Comparison of ENCODE assay signal across 8 cellular contexts in genomic region chr4:53378171-53378482, GRCh38. TPM values are rescaled to one million over a fixed set of nuclear protein-coding genes. Genes with fewer than 3 reads are reported as not detected.
DNase-seq lines count a peak whose midpoint lies in the region; ATAC-seq and TF ChIP-seq lines count a peak whose summit lies in the region.

No MANE protein-coding gene starts in this region.

- TF ChIP-seq CTCF in epithelial cell of esophagus (IDR thresholded peaks at IDR 0.05; ENCODE audit: insufficient read depth, low read depth, low read length, missing control alignments) (no peak), retinal pigment epithelial cell (conservative IDR thresholded peaks at IDR 0.05; ENCODE audit: low read depth, low read length) (no peak)

- H3K4me3 Mint-ChIP-seq in activated CD4-positive, alpha-beta T cell treated with anti-CD3 and anti-CD28 coated beads for 36 hours: peak overlapping the region; percentile 99

- intact Hi-C loops in activated CD4-positive, alpha-beta T cell treated with anti-CD3 and anti-CD28 coated beads for 36 hours (cut with DNase I, micrococcal nuclease): loop anchor here (5.0 kb wide), 3 partner anchors 181 to 1536 kb away; partner anchors contain the start of genes CHIC2 (in 1 of the 2) and DCUN1D4 (in 1 of the 2)

- POLR2A ChIA-PET in activated CD4-positive, alpha-beta T cell treated with anti-CD3 and anti-CD28 coated beads for 36 hours (lab: Charles Lee): no interaction called here

- peak overlapping the region; percentile 97 for H3K27ac Mint-ChIP-seq in activated CD4-positive, alpha-beta T cell treated with anti-CD3 and anti-CD28 coated beads for 36 hours

- DNase-seq in activated CD4-positive, alpha-beta T cell treated with anti-CD3 and anti-CD28 coated beads for 36 hours: no peak
- no peak for DNase-seq in activated CD4-positive, alpha-beta T cell treated with anti-CD3 and anti-CD28 coated beads, Interleukin-2, amount 50 U/mL, for 4 hours
- no peak for DNase-seq in MG63
- DNase-seq in epithelial cell of esophagus (ENCODE audit: low read depth): no peak
- DNase-seq in retinal pigment epithelial cell (ENCODE audit: low read depth): no peak
- no peak for DNase-seq in DMS 273 (lab: John Stamatoyannopoulos, UW; ENCODE audit: unreplicated experiment)
- no peak for DNase-seq in NCI-H446 treated with DMSO at 0.1 percent for 48 hours (lab: John Stamatoyannopoulos, UW)
- DNase-seq in NCI-H748 (lab: John Stamatoyannopoulos, UW; ENCODE audit: unreplicated experiment): no peak

- ATAC-seq in activated CD4-positive, alpha-beta T cell treated with anti-CD3 and anti-CD28 coated beads for 36 hours: no peak

- H3K27me3 Mint-ChIP-seq in activated CD4-positive, alpha-beta T cell treated with anti-CD3 and anti-CD28 coated beads for 36 hours: no peaks in the 10 kb centered on the region

- peak overlapping the region; percentile 89 for H3K4me3 ChIP-seq in MG63
- peak overlapping the region; percentile 78 for H3K4me3 ChIP-seq in epithelial cell of esophagus (ENCODE audit: low read length)
- H3K4me3 ChIP-seq in retinal pigment epithelial cell (ENCODE audit: low read length): peak overlapping the region; percentile 87

- H3K9me3 Mint-ChIP-seq in activated CD4-positive, alpha-beta T cell treated with anti-CD3 and anti-CD28 coated beads for 36 hours (ENCODE audit: low read depth): no peaks in the 10 kb centered on the region

- H3K9me3 ChIP-seq in MG63: no peaks in the 10 kb centered on the region

- H3K36me3 Mint-ChIP-seq in activated CD4-positive, alpha-beta T cell treated with anti-CD3 and anti-CD28 coated beads for 36 hours (ENCODE audit: low read depth): peaks cover 17% of the 10 kb centered on the region

- H3K27me3 ChIP-seq in MG63: no peaks in the 10 kb centered on the region

- CTCF ChIA-PET in activated CD4-positive, alpha-beta T cell treated with anti-CD3 and anti-CD28 coated beads for 36 hours (lab: Charles Lee): interaction anchor here (0.6 to 1.3 kb wide), 3 partner anchors 9 to 856 kb away, joined by 3 to 4 read pairs (median 3); no protein-coding TSS in a partner anchor

- peaks cover 44% of the 10 kb centered on the region for H3K36me3 ChIP-seq in MG63

- H3K4me1 Mint-ChIP-seq in activated CD4-positive, alpha-beta T cell treated with anti-CD3 and anti-CD28 coated beads for 36 hours: peaks cover 29% of the 10 kb centered on the region

RNA-seq across cellular contexts. Expression of gene FIP1L1, which starts 0.7 kb away (rescaled TPM):
- total RNA-seq in activated CD4-positive, alpha-beta T cell treated with anti-CD3 and anti-CD28 coated beads for 36 hours: 10 to 100 TPM; 72.3 to 96.3 TPM
- total RNA-seq in MG63 (2014; rRNA removed; shearing (Covaris generic); ENCODE audit: low replicate concordance): 244 and 278 TPM in 2 replicates

RNA-seq across cellular contexts. Expression of gene SCFD2, which starts 12.3 kb away (rescaled TPM):
- 10 to 100 TPM; 21.6 to 22.5 TPM for total RNA-seq in activated CD4-positive, alpha-beta T cell treated with anti-CD3 and anti-CD28 coated beads for 36 hours
- 92.3 and 119 TPM in 2 replicates for total RNA-seq in MG63 (2014; rRNA removed; shearing (Covaris generic); ENCODE audit: low replicate concordance)
